Comparison of ENCODE assay signal across 8 cellular contexts in genomic region chr14:88824314-88825077, GRCh38. TPM values are rescaled to one million over a fixed set of nuclear protein-coding genes. Genes with fewer than 3 reads are reported as not detected.
DNase-seq lines count a peak whose midpoint lies in the region; ATAC-seq and TF ChIP-seq lines count a peak whose summit lies in the region.

TSS of gene TTC8 (plus strand) at chr14:88824651. CDS start at chr14:88824708, 57 bp downstream.

- H3K9me3 Mint-ChIP-seq in activated naive CD8-positive, alpha-beta T cell treated with anti-CD3 and anti-CD28 coated beads, Interleukin-2, amount 50 U/mL, for 24 hours: no peaks in the 10 kb centered on the region

- no peaks in the 10 kb centered on the region for H4K20me1 ChIP-seq in SU-DHL-6 (ENCODE audit: low read depth, low read length)

- no peaks in the 10 kb centered on the region; the same call in 1 of the 2 replicates for H3F3A ChIP-seq in SU-DHL-6 (ENCODE audit: insufficient read depth)

- peak within 1 kb of the TSS; percentile 76 for H2AFZ ChIP-seq in SU-DHL-6 (ENCODE audit: low read depth, low read length, severe bottlenecking)

- H3K27ac Mint-ChIP-seq in activated naive CD8-positive, alpha-beta T cell treated with anti-CD3 and anti-CD28 coated beads, Interleukin-2, amount 50 U/mL, for 24 hours: peak within 1 kb of the TSS; percentile 98

- TF ChIP-seq EP300 in ovary (IDR thresholded peaks at IDR 0.05): no peak

- WGBS in ovary, 3 donors: 0 to 1% (median 0%) methylated on average over 50 of the region's 50 CpGs
- 1% methylated on average over 50 of the region's 50 CpGs for WGBS in thymus

- H3K4me3 Mint-ChIP-seq in activated naive CD8-positive, alpha-beta T cell treated with anti-CD3 and anti-CD28 coated beads, Interleukin-2, amount 50 U/mL, for 24 hours: peak within 1 kb of the TSS; percentile 95

- peak within 1 kb of the TSS; percentile 66 for H3K4me2 ChIP-seq in SU-DHL-6 (ENCODE audit: low read depth, low read length, poor library complexity, severe bottlenecking)

- peak within 1 kb of the TSS; percentile 44 for H3K27ac ChIP-seq in SU-DHL-6 (ENCODE audit: low read depth, low read length)
- H3K27ac ChIP-seq in ovary: peak within 1 kb of the TSS; percentile 76 to 87
- H3K27ac ChIP-seq in thymus (ENCODE audit: low read depth): peak within 1 kb of the TSS; percentile 80

- H3K4me3 ChIP-seq in GM12865 (ENCODE audit: low read depth, low read length): peak within 1 kb of the TSS; percentile 72
- H3K4me3 ChIP-seq in SU-DHL-6 (ENCODE audit: insufficient read depth, low read length, poor library complexity, severe bottlenecking): peak within 1 kb of the TSS; percentile 57
- H3K4me3 ChIP-seq in ovary: peak within 1 kb of the TSS; percentile 69
- peak within 1 kb of the TSS; percentile 73 for H3K4me3 ChIP-seq in thymus (ENCODE audit: low read length)

- no peaks in the 10 kb centered on the region for H3K9me2 ChIP-seq in SU-DHL-6 (replicated peaks; ENCODE audit: insufficient read depth, low read length)

- H3K79me2 ChIP-seq in SU-DHL-6 (ENCODE audit: insufficient read depth, low read length): no peaks in the 10 kb centered on the region

- no peaks in the 10 kb centered on the region for H3K36me3 ChIP-seq in SU-DHL-6 (ENCODE audit: low read length)
- no peaks in the 10 kb centered on the region for H3K36me3 ChIP-seq in ovary
- H3K36me3 ChIP-seq in thymus (ENCODE audit: control insufficient read depth, insufficient read depth): no peaks in the 10 kb centered on the region

- H3K4me1 Mint-ChIP-seq in activated naive CD8-positive, alpha-beta T cell treated with anti-CD3 and anti-CD28 coated beads, Interleukin-2, amount 50 U/mL, for 24 hours: peaks cover 13% of the 10 kb centered on the region

- H3K9me3 ChIP-seq in SU-DHL-6 (ENCODE audit: insufficient read depth, low read length) (no peaks in the 10 kb centered on the region), ovary (no peaks in the 10 kb centered on the region), thymus (ENCODE audit: control insufficient read depth) (no peaks in the 10 kb centered on the region)

- no peaks in the 10 kb centered on the region for H3K36me3 Mint-ChIP-seq in activated naive CD8-positive, alpha-beta T cell treated with anti-CD3 and anti-CD28 coated beads, Interleukin-2, amount 50 U/mL, for 24 hours (ENCODE audit: low read depth)

- DNase-seq in GM12865 (ENCODE audit: low read depth): peak; percentile 92
- peak; percentile 96 to 99 (median 96) for DNase-seq in NCI-H1417 (lab: John Stamatoyannopoulos, UW)
- DNase-seq in activated naive CD8-positive, alpha-beta T cell treated with anti-CD3 and anti-CD28 coated beads, Interleukin-2, amount 50 U/mL, for 24 hours: peak; percentile 81
- peak; percentile 93 for DNase-seq in Right ventricle myocardium superior
- DNase-seq in ovary: peak; percentile 88 to 93 (median 92)

- intact Hi-C loops in Right ventricle myocardium superior (cut with DNase I): no loop called here
- intact Hi-C loops in ovary (cut with DNase I): no loop called here

- peak; percentile 90 for TF ChIP-seq POLR2A in ovary (IDR thresholded peaks at IDR 0.05)

- H3K9ac ChIP-seq in SU-DHL-6 (ENCODE audit: low read length): peak within 1 kb of the TSS; percentile 58

- H3K27me3 ChIP-seq in SU-DHL-6 (ENCODE audit: low read length) (no peaks in the 10 kb centered on the region), ovary (no peaks in the 10 kb centered on the region), thymus (ENCODE audit: control insufficient read depth, insufficient read depth) (no peaks in the 10 kb centered on the region)

- no peak for TF ChIP-seq CTCF in GM12865 (IDR thresholded peaks at IDR 0.05; ENCODE audit: insufficient read depth, low read depth, low read length, missing control alignments)
- no peak for TF ChIP-seq CTCF in SU-DHL-6 (IDR thresholded peaks at IDR 0.05; ENCODE audit: insufficient read depth, low read length, poor library complexity, severe bottlenecking)
- TF ChIP-seq CTCF in ovary (IDR thresholded peaks at IDR 0.05): no peak

- peak; percentile 99 for ATAC-seq in HG02759 (IDR thresholded peaks at IDR 0.05; ENCODE audit: unreplicated experiment)
- ATAC-seq in activated naive CD8-positive, alpha-beta T cell treated with anti-CD3 and anti-CD28 coated beads, Interleukin-2, amount 50 U/mL, for 24 hours: peak; percentile 98
- peak; percentile 100 for ATAC-seq in Right ventricle myocardium superior (ENCODE audit: poor library complexity)

- H3K4me1 ChIP-seq in ovary (ENCODE audit: insufficient read depth): peaks cover 12% of the 10 kb centered on the region
- H3K4me1 ChIP-seq in thymus (ENCODE audit: control insufficient read depth, insufficient read depth, low read length): peaks cover 6% of the 10 kb centered on the region

- H3K27me3 Mint-ChIP-seq in activated naive CD8-positive, alpha-beta T cell treated with anti-CD3 and anti-CD28 coated beads, Interleukin-2, amount 50 U/mL, for 24 hours: peaks cover 3% of the 10 kb centered on the region

RNA-seq across cellular contexts. Expression of gene TTC8, which starts in this region (rescaled TPM):
- 5.2 TPM for total RNA-seq in Right ventricle myocardium superior
- 10 to 100 TPM; 40.3 to 98.1 (median 73.2) TPM for total RNA-seq in ovary
- 10 to 100 TPM; 50.7 to 66.4 TPM for polyA plus RNA-seq in ovary
- polyA plus RNA-seq in thymus: 12.0 TPM

Comparison
In these comparisons a context has a peak if more than half of its experiments do, and no peak if none do; other contexts are left out.
1. Peak in every context shown above with its lines: DNase-seq, ATAC-seq, H3K4me3 ChIP-seq and H3K27ac ChIP-seq.